In the genomic region with DNA sequence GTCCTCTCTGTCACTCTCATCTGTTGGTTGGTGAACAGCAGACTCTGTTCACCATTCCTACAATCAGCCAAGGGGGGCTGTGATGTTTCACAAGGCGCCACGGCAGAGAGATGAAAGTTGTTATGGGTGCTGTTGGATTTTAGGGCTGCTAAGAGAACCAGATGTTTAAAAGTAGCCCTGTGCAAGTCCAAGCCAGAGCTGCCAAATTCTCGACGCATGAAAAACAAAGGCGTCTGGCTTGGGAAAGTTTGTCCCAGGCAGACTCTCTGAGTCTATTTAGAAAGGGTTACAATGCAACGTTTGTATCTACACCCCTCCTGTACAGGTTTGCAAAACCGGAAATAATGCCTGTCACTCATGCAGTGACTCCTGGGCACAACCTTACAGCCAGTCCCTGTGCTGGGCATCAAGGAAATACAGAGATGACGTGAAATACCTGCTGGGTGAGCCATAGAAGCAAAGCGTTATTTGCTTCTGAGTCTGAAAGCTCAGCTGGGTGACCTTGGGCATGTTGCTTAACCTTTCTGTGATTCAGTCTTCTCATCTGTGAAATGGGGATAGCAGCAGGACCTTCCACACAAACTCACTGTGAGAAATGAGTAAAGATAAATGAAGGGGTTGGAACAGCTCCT, we compare ENCODE assay signal across 12 cellular contexts.
A peak's percentile ranks its signal among the peaks of the same experiment; 100 is the strongest.
DNase-seq lines count a peak whose midpoint lies in the region; ATAC-seq and TF ChIP-seq lines count a peak whose summit lies in the region.
"Had no signal": no experiment of that assay in that cellular context is flagged by ENCODE, and none has a peak within 500 bp of the region (broad histone marks: within the 10 kb centered on the region; RNA-seq: fewer than 3 reads in every experiment).

No MANE protein-coding gene starts in this region.

- DNase-seq in DMS53 treated with DMSO at 0.1 percent for 48 hours (lab: John Stamatoyannopoulos, UW; ENCODE audit: unreplicated experiment) (peak; percentile 1), ascending aorta (ENCODE audit: low spot score in 2 of 2) (peak in 1 of 2 donors; percentile 19), heart left ventricle (peak in 1 of 5 donors; percentile 54), prostate gland (ENCODE audit: low spot score) (no peak), occipital lobe (lab: John Stamatoyannopoulos, UW) (no peak), NCI-H2227 (lab: John Stamatoyannopoulos, UW; ENCODE audit: unreplicated experiment) (no peak), DMS153 (lab: John Stamatoyannopoulos, UW) (no peak)
- DNase-seq: activated naive CD8-positive, alpha-beta T cell treated with anti-CD3 and anti-CD28 coated beads, Interleukin-2, amount 10 ng/mL, durations not matched to agents 7 days and 5 days; KBM-7; naive B cell had no signal

- peak overlapping the region; percentile 42 to 69 for H3K27ac ChIP-seq in ascending aorta
- H3K27ac ChIP-seq in heart left ventricle = peak overlapping the region in 5 of 12 donors; percentile 1 to 76 (median 7)
- peak overlapping the region; percentile 55 to 66 for H3K27ac ChIP-seq in prostate gland

- no peak for TF ChIP-seq POLR2A in heart left ventricle (IDR thresholded peaks at IDR 0.05)
- no peak for TF ChIP-seq POLR2A in prostate gland (IDR thresholded peaks at IDR 0.05)

- ATAC-seq in heart left ventricle (peak; percentile 19 to 67 (median 42)), HG03095 (IDR thresholded peaks at IDR 0.05; ENCODE audit: unreplicated experiment) (no peak)
- ATAC-seq: HCT116 had no signal

- TF ChIP-seq CTCF in ascending aorta (IDR thresholded peaks at IDR 0.05) (no peak), heart left ventricle (IDR thresholded peaks at IDR 0.05) (no peak), prostate gland (IDR thresholded peaks at IDR 0.05) (no peak)

- WGBS in heart left ventricle, 4 donors = 33 to 45% (median 41%) methylated on average over 9 of the region's 9 CpGs
- 29% methylated on average over 9 of the region's 9 CpGs for WGBS in prostate gland

- no peaks in the 10 kb centered on the region for H3K9me3 ChIP-seq in ascending aorta
- H3K9me3 ChIP-seq in heart left ventricle = no peaks in the 10 kb centered on the region
- no peaks in the 10 kb centered on the region for H3K9me3 ChIP-seq in prostate gland

- intact Hi-C loops in ascending aorta (cut with DNase I) = loop anchor here (2.0 kb wide), 2 partner anchors 13 to 61 kb away; no protein-coding TSS in a partner anchor
- intact Hi-C loops in heart left ventricle (cut with DNase I) = loop anchor here in 1 of 10 donors (10.0 kb wide), 1 partner anchor 51 kb away; no protein-coding TSS in a partner anchor
- intact Hi-C loops in prostate gland (cut with DNase I) = no loop called here

- no peak overlapping the region for H3K4me3 ChIP-seq in ascending aorta
- H3K4me3 ChIP-seq in heart left ventricle = no peak overlapping the region
- H3K4me3 ChIP-seq in prostate gland = no peak overlapping the region

- H3K4me1 ChIP-seq in ascending aorta (peaks cover 4 to 21% of the 10 kb centered on the region in 2 donors), heart left ventricle (peaks cover 0 to 36% (median 15%) of the 10 kb centered on the region in 12 donors), prostate gland (replicated peaks) (peaks cover 22% of the 10 kb centered on the region)

- H3K36me3 ChIP-seq in ascending aorta (no peaks in the 10 kb centered on the region), heart left ventricle (no peaks in the 10 kb centered on the region), prostate gland (no peaks in the 10 kb centered on the region)

- H3K27me3 ChIP-seq in ascending aorta (no peaks in the 10 kb centered on the region), heart left ventricle (no peaks in the 10 kb centered on the region), prostate gland (replicated peaks; ENCODE audit: insufficient read depth) (no peaks in the 10 kb centered on the region)
